12 cellular contexts compared by ENCODE assay signal in genomic region chr14:76574416-76574815, GRCh38.
DNase-seq lines count a peak whose midpoint lies in the region; ATAC-seq and TF ChIP-seq lines count a peak whose summit lies in the region.
"Had no signal": no experiment of that assay in that cellular context is flagged by ENCODE, and none has a peak within 500 bp of the region (broad histone marks: within the 10 kb centered on the region; RNA-seq: fewer than 3 reads in every experiment).

No MANE protein-coding gene starts in this region.

- no peaks in the 10 kb centered on the region for H3K9me3 ChIP-seq in Peyer's patch
- H3K9me3 ChIP-seq: SJCRH30 had no signal

- H3K4me3 Mint-ChIP-seq in brain (peak overlapping the region in 3 of 5 experiments; percentile 37 to 70 (median 64)), progenitor cell of endocrine pancreas (ENCODE audit: low read depth) (no peak overlapping the region)

- peaks cover 1 to 10% (median 6%) of the 10 kb centered on the region in 5 experiments for H3K9me3 Mint-ChIP-seq in brain
- H3K9me3 Mint-ChIP-seq in progenitor cell of endocrine pancreas (ENCODE audit: low read depth) = peaks cover 3% of the 10 kb centered on the region

- no peak for TF ChIP-seq POLR2A in Peyer's patch (IDR thresholded peaks at IDR 0.05)

- H3K36me3 ChIP-seq in Peyer's patch = no peaks in the 10 kb centered on the region
- H3K36me3 ChIP-seq: SJCRH30 had no signal

- H3K4me1 Mint-ChIP-seq in brain (peaks cover 41% of the 10 kb centered on the region), progenitor cell of endocrine pancreas (ENCODE audit: low read depth) (peaks cover 3% of the 10 kb centered on the region)

- H3K27me3 Mint-ChIP-seq in brain (peaks cover 4% of the 10 kb centered on the region), progenitor cell of endocrine pancreas (peaks cover 29% of the 10 kb centered on the region)

- peaks cover 0 to 4% (median 0%) of the 10 kb centered on the region in 4 donors for H3K4me1 ChIP-seq in Peyer's patch
- H3K4me1 ChIP-seq: SJCRH30 had no signal

- H3K4me3 ChIP-seq in Peyer's patch = no peak overlapping the region
- H3K4me3 ChIP-seq: K562, SJCRH30 had no signal

- H3K27ac Mint-ChIP-seq in brain (peak overlapping the region; percentile 31 to 88 (median 74)), progenitor cell of endocrine pancreas (peak overlapping the region; percentile 18)

- TF ChIP-seq CTCF in brain (conservative IDR thresholded peaks at IDR 0.05) = no peak
- no peak for TF ChIP-seq CTCF in progenitor cell of endocrine pancreas (IDR thresholded peaks at IDR 0.05; ENCODE audit: unreplicated experiment)
- no peak for TF ChIP-seq CTCF in Peyer's patch (IDR thresholded peaks at IDR 0.05)

- DNase-seq in NCI-H1417 (lab: John Stamatoyannopoulos, UW) (peak; percentile 34 to 57 (median 37)), NCI-H1417 treated with DMSO at 0.1 percent for 48 hours (lab: John Stamatoyannopoulos, UW) (no peak), NCI-H1694 treated with DMSO at 0.1 percent for 48 hours (lab: John Stamatoyannopoulos, UW) (peak; percentile 90), progenitor cell of endocrine pancreas (ENCODE audit: low spot score, unreplicated experiment) (no peak), Peyer's patch (no peak)
- DNase-seq in activated T-cell treated with anti-CD3 and anti-CD28 coated beads, Interleukin-2, amount 50 U/mL, for 1 hour = no peak
- DNase-seq: C1 segment of cervical spinal cord, SJCRH30 had no signal

- ATAC-seq in GM19455 (IDR thresholded peaks at IDR 0.05; ENCODE audit: unreplicated experiment) = no peak
- ATAC-seq: K562 had no signal

- peaks cover 2% of the 10 kb centered on the region for H3K36me3 Mint-ChIP-seq in brain
- H3K36me3 Mint-ChIP-seq in progenitor cell of endocrine pancreas (ENCODE audit: insufficient read depth) = no peaks in the 10 kb centered on the region

- H3K27me3 ChIP-seq in Peyer's patch = no peaks in the 10 kb centered on the region
- H3K27me3 ChIP-seq: SJCRH30 had no signal

- H3K27ac ChIP-seq in Peyer's patch = no peak overlapping the region
- H3K27ac ChIP-seq: RWPE1, SJCRH30 had no signal

Comparison
In these comparisons a context has a peak if more than half of its experiments do, and no peak if none do; other contexts are left out.
1. DNase-seq: peak in NCI-H1417 (3 of 3) and NCI-H1694 treated with DMSO at 0.1 percent for 48 hours (single experiment); none in NCI-H1417 treated with DMSO at 0.1 percent for 48 hours (single experiment), progenitor cell of endocrine pancreas (single experiment), activated T-cell treated with anti-CD3 and anti-CD28 coated beads, Interleukin-2, amount 50 U/mL, for 1 hour (single experiment) and Peyer's patch (0 of 3).